In the genomic region with DNA sequence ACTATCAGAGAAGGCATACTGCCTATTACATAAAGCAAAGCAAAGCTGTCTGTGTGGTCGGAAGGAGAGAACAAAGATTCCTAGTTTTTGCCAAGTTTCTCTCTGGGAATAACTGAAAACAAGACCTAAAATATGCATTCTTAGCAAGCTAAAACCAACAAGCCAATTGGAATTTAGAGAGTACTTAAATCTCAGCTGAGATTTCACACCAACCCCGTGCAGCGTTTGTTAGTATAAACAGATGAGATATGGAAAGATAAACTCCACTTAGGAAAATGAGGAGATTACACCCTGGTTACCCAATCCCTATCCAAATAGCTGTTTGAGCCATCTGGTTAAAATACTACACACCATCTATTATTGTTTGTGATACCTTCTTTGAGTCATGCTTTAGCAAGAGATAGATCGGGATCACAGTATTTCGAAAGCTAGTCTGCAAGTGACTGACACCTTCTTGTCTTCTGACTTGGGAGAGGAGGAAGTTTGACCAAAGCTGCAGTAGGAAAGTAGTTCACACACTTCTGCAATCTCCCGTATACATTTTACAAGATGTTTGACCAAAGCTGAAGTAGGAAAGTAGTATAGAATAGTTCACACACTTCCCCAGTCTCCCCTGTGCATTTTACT, we compare ENCODE assay signal across 12 cellular contexts. TPM values are rescaled to one million over a fixed set of nuclear protein-coding genes. Genes with fewer than 3 reads are reported as not detected.
DNase-seq lines count a peak whose midpoint lies in the region; ATAC-seq and TF ChIP-seq lines count a peak whose summit lies in the region.
"Had no signal": no experiment of that assay in that cellular context is flagged by ENCODE, and none has a peak within 500 bp of the region (broad histone marks: within the 10 kb centered on the region; RNA-seq: fewer than 3 reads in every experiment).

No MANE protein-coding gene starts in this region.

- H3K9me3 ChIP-seq in PC-3 (ENCODE audit: low read length) (no peaks in the 10 kb centered on the region), psoas muscle (no peaks in the 10 kb centered on the region), esophagus squamous epithelium (no peaks in the 10 kb centered on the region)

- peaks cover 90% of the 10 kb centered on the region for H3K79me2 ChIP-seq in PC-3 (ENCODE audit: low read length)

- no peaks in the 10 kb centered on the region for H3K9me2 ChIP-seq in PC-3 (replicated peaks; ENCODE audit: low read length)

- no peaks in the 10 kb centered on the region for H3F3A ChIP-seq in PC-3 (ENCODE audit: low read length, unreplicated experiment)

- no peak overlapping the region for H3K9ac ChIP-seq in PC-3 (ENCODE audit: low read length)
- H3K9ac ChIP-seq: parathyroid adenoma had no signal

- H3K4me1 ChIP-seq in PC-3 (ENCODE audit: insufficient read depth, low read length) (0 out of 2 replicates have a peak, but pooled peaks cover 3% of the 10 kb centered on the region), psoas muscle (peaks cover 33% of the 10 kb centered on the region), esophagus squamous epithelium (peaks cover 0 to 27% (median 3%) of the 10 kb centered on the region in 3 donors)

- ATAC-seq in PC-3: no peak
- peak; percentile 63 to 78 (median 76) for ATAC-seq in psoas muscle
- ATAC-seq in HG02798 (IDR thresholded peaks at IDR 0.05; ENCODE audit: poor library complexity, unreplicated experiment): no peak

- 0 out of 2 replicates have a peak, but pooled peaks cover 5% of the 10 kb centered on the region for H4K20me1 ChIP-seq in PC-3 (ENCODE audit: low read length)

- no peak overlapping the region for H2AFZ ChIP-seq in PC-3 (ENCODE audit: low read length)
- H2AFZ ChIP-seq: parathyroid adenoma had no signal

- TF ChIP-seq CTCF in PC-3 (conservative IDR thresholded peaks at IDR 0.05; ENCODE audit: low read depth, low read length) (no peak), psoas muscle (IDR thresholded peaks at IDR 0.05) (no peak), esophagus squamous epithelium (IDR thresholded peaks at IDR 0.05) (no peak)

- intact Hi-C loops in PC-3 (cut with micrococcal nuclease) (no loop called here), psoas muscle (cut with DNase I) (no loop called here), esophagus squamous epithelium (cut with DNase I) (no loop called here)

- H3K36me3 ChIP-seq in PC-3 (ENCODE audit: low read depth, low read length): peaks cover 2% of the 10 kb centered on the region; the same call in 1 of the 2 replicates
- H3K36me3 ChIP-seq in psoas muscle (ENCODE audit: insufficient read depth in 1 of 2, low read depth in 1 of 2): peaks cover 0 to 17% of the 10 kb centered on the region in 2 donors
- peaks cover 0 to 22% (median 0%) of the 10 kb centered on the region in 3 donors for H3K36me3 ChIP-seq in esophagus squamous epithelium

- WGBS in psoas muscle, 3 donors: 71 to 79% (median 74%) methylated on average over 6 of the region's 6 CpGs
- WGBS in esophagus squamous epithelium, 2 donors: 43 to 50% methylated on average over 6 of the region's 6 CpGs

- CTCF ChIA-PET in PC-3 (lab: Charles Lee): interaction anchor here (0.5 kb wide), 1 partner anchor 20 kb away, joined by 3 read pairs; no protein-coding TSS in a partner anchor

- no peak overlapping the region for H3K4me2 ChIP-seq in PC-3 (ENCODE audit: low read length)

- peak; percentile 34 for DNase-seq in GM04503 (ENCODE audit: low read depth)
- DNase-seq in PC-3: peak; percentile 20
- DNase-seq in epithelial cell of prostate (ENCODE audit: low read depth, low spot score): no peak
- DNase-seq in psoas muscle: no peak
- no peak for DNase-seq in activated CD4-positive, CD25-positive, alpha-beta regulatory T cell (lab: John Stamatoyannopoulos, UW)
- no peak for DNase-seq in mesenteric fat pad (ENCODE audit: low spot score)
- DNase-seq in esophagus squamous epithelium (lab: John Stamatoyannopoulos, UW): no peak
- DNase-seq: activated naive CD4-positive, alpha-beta T cell treated with anti-CD3 and anti-CD28 coated beads, Interleukin-2, amount 50 U/mL, for 16 hours; NCI-H2171; stimulated activated CD8-positive, alpha-beta memory T cell treated with anti-CD3 and anti-CD28 coated beads, Interleukin-4, amount 100 ng/mL, for 48 hours had no signal

- no peak for TF ChIP-seq POLR2A in esophagus squamous epithelium (IDR thresholded peaks at IDR 0.05)

- no peaks in the 10 kb centered on the region for H3K27me3 ChIP-seq in PC-3 (ENCODE audit: low read length)
- H3K27me3 ChIP-seq in psoas muscle (ENCODE audit: insufficient read depth in 3 of 3, low read length in 2 of 3): no peaks in the 10 kb centered on the region
- H3K27me3 ChIP-seq in esophagus squamous epithelium: no peaks in the 10 kb centered on the region

- no peak overlapping the region for H3K4me3 ChIP-seq in PC-3 (ENCODE audit: low read length)
- H3K4me3 ChIP-seq in psoas muscle: no peak overlapping the region
- H3K4me3 ChIP-seq in esophagus squamous epithelium: peak overlapping the region in 1 of 4 donors; percentile 7

- no peak overlapping the region for H3K27ac ChIP-seq in PC-3 (ENCODE audit: low read length)
- H3K27ac ChIP-seq in epithelial cell of prostate: peak overlapping the region; percentile 31
- peak overlapping the region; percentile 23 for H3K27ac ChIP-seq in psoas muscle
- H3K27ac ChIP-seq in esophagus squamous epithelium: peak overlapping the region in 1 of 4 donors; percentile 22
- H3K27ac ChIP-seq: parathyroid adenoma had no signal

- POLR2A ChIA-PET in PC-3 (lab: Charles Lee; ENCODE audit: unreplicated experiment): no interaction called here

- BruUV-seq in PC-3 (replicated peaks; lab: Mats Ljungman, UMichigan): no TSS peak

RNA-seq across cellular contexts. Expression of a gene that starts 18.2 kb away (rescaled TPM):
- 51.4 TPM in 2 replicates for total RNA-seq in PC-3 (2014; rRNA removed)
- total RNA-seq in psoas muscle: 10 to 100 TPM; 11.0 to 22.8 (median 14.4) TPM
- 10 to 100 TPM in 2 of 3 donors, 1 to 10 TPM in 1; 8.4 to 20.4 (median 14.7) TPM for polyA plus RNA-seq in psoas muscle
- 34.2 TPM for total RNA-seq in mesenteric fat pad
- 10 to 100 TPM; 18.5 to 27.0 (median 24.7) TPM for total RNA-seq in esophagus squamous epithelium

RNA-seq across cellular contexts. Expression of a gene that starts 50.0 kb away (rescaled TPM):
- 354 and 460 TPM in 2 replicates for total RNA-seq in PC-3 (2014; rRNA removed)
- total RNA-seq in psoas muscle: 100 to 1,000 TPM; 162 to 223 (median 217) TPM
- polyA plus RNA-seq in psoas muscle: 100 to 1,000 TPM; 246 to 413 (median 340) TPM
- total RNA-seq in mesenteric fat pad: 84.7 TPM
- total RNA-seq in esophagus squamous epithelium: 100 to 1,000 TPM; 347 to 732 (median 444) TPM

Comparison
In these comparisons a context has a peak if more than half of its experiments do, and no peak if none do; other contexts are left out.
1. DNase-seq: peak in GM04503 (single experiment) and PC-3 (single experiment); none in epithelial cell of prostate (single experiment), psoas muscle (0 of 2), activated CD4-positive, CD25-positive, alpha-beta regulatory T cell (0 of 4), mesenteric fat pad (single experiment) and esophagus squamous epithelium (single experiment).
2. ATAC-seq: peak in psoas muscle (4 of 4); none in PC-3 (single experiment) and HG02798 (single experiment).